8 cellular contexts compared by ENCODE assay signal in the genomic region with DNA sequence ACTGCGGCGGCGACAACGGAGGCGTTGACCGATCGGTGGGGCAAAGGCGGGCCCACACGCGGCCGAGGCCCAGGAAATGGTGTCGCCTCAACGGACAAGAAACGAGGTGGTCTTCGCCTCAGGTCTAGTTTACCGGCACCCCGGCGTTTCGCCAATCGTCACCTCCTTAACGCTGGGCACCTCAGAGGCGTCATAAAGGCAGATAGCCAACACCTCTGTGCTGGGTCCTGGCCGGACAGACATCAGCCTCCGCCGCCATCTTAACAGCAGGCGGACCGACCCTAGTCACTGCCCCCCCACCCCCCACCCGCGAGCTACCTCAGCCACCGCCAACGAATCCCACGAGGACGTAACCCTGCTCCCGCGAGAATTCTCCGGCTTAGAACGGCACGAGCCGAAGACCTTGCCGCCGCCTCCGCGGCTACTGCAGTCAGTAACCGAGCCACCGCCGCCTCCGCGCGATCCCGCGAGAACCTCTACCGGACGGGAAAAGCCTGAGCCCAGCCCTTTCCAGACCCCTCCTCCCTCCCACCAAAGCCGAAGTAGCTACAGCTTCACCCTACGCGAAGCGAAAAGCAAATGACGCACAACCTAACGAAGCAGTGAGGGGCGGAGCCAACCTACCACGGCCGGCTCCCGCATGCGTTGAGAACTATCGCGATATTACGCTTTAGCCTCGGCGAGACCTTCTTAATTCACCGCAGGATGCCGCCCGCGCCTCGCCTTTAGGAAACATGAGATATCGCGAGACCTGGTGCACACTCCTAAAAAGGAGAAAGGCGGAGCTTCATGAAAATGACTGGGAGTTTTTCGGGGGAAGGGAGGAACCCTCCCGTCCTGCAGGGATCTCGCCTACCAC. TPM values are rescaled to one million over a fixed set of nuclear protein-coding genes. Genes with fewer than 3 reads are reported as not detected.
A peak's percentile ranks its signal among the peaks of the same experiment; 100 is the strongest.
DNase-seq lines count a peak whose midpoint lies in the region; ATAC-seq and TF ChIP-seq lines count a peak whose summit lies in the region.

No MANE protein-coding gene starts in this region.

- peaks cover 29% of the 10 kb centered on the region for H3K4me1 Mint-ChIP-seq in activated naive CD8-positive, alpha-beta T cell (ENCODE audit: low read depth)

- peak; percentile 99 for DNase-seq in NCI-H1092 treated with DMSO at 0.1 percent for 48 hours (lab: John Stamatoyannopoulos, UW)
- DNase-seq in glomerular visceral epithelial cell (ENCODE audit: extremely low spot score): peak; percentile 98
- DNase-seq in occipital lobe (lab: John Stamatoyannopoulos, UW): peak; percentile 89

- H3K4me3 Mint-ChIP-seq in activated naive CD8-positive, alpha-beta T cell: peak overlapping the region; percentile 94

- peak overlapping the region; percentile 74 for H3K27ac ChIP-seq in temporal lobe (ENCODE audit: low read depth, low read length)

- H3K4me3 ChIP-seq in GM08714 (ENCODE audit: low read length): peak overlapping the region; percentile 78

- peaks cover 5% of the 10 kb centered on the region for H3K36me3 Mint-ChIP-seq in activated naive CD8-positive, alpha-beta T cell

- H3K27ac Mint-ChIP-seq in activated naive CD8-positive, alpha-beta T cell: peak overlapping the region; percentile 97

- H3K9me3 Mint-ChIP-seq in activated naive CD8-positive, alpha-beta T cell (ENCODE audit: low read depth): no peaks in the 10 kb centered on the region

- H3K27me3 Mint-ChIP-seq in activated naive CD8-positive, alpha-beta T cell: no peaks in the 10 kb centered on the region

- ATAC-seq in HG02623 (IDR thresholded peaks at IDR 0.05; ENCODE audit: unreplicated experiment) (peak; percentile 64), SK-N-SH treated with all-trans-retinoic acid at 6 μM for 48 hours (peak; percentile 80)

TF ChIP-seq in SK-N-SH treated with all-trans-retinoic acid at 6 μM for 48 hours, 23 proteins besides CTCF, POLR2A, EP300 and RAD21:
- TF ChIP-seq ZC3H10 (CRISPR knock-in tag; IDR thresholded peaks at IDR 0.05): no peak
- TF ChIP-seq BACH2 (CRISPR knock-in tag; IDR thresholded peaks at IDR 0.05; ENCODE audit: borderline replicate concordance): no peak

RNA-seq across cellular contexts. Expression of a gene that starts 2.7 kb away (rescaled TPM):
- 95.3 TPM for total RNA-seq in occipital lobe
- total RNA-seq in temporal lobe: 113 TPM

Comparison
In these comparisons a context has a peak if more than half of its experiments do, and no peak if none do; other contexts are left out.
1. Peak in every context shown above with its lines: DNase-seq, ATAC-seq, H3K4me3 ChIP-seq and H3K27ac ChIP-seq.